In the genomic region with DNA sequence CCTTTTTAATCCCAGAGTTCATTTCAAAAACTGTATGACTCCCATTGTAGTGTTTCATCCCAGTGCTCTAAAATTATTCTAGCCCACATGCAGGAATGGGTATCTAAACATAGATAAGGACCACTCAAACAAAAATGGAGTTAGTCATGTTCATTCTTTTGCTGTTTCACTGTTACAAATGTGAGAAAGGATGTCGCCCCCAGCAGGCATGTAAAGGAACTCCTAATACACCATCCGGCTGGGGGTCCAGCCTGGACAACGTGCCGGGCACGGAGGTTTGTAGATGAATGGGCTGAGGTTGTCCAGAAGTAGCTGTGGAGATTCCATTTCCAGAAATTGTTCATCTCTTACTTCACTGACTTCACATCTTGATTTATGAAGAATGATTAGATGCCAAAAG, we compare ENCODE assay signal across 14 cellular contexts.
A peak's percentile ranks its signal among the peaks of the same experiment; 100 is the strongest.
DNase-seq lines count a peak whose midpoint lies in the region; ATAC-seq and TF ChIP-seq lines count a peak whose summit lies in the region.
"Had no signal": no experiment of that assay in that cellular context is flagged by ENCODE, and none has a peak within 500 bp of the region (broad histone marks: within the 10 kb centered on the region; RNA-seq: fewer than 3 reads in every experiment).

No MANE protein-coding gene starts in this region.

- DNase-seq in cardiac muscle cell (ENCODE audit: low read depth in 1 of 2, low spot score in 1 of 2) (peak; percentile 21 to 36), left ventricle myocardium inferior (no peak), epithelial cell of esophagus (ENCODE audit: low read depth) (no peak), stromal cell of bone marrow (ENCODE audit: low read depth) (peak; percentile 2)
- DNase-seq: naive thymus-derived CD8-positive, alpha-beta T cell; stimulated activated CD4-positive, alpha-beta T cell treated with anti-CD3 and anti-CD28 coated beads, Interleukin-4, amount 100 ng/mL, for 24 hours; SW 1271; thyroid gland had no signal

- H3K4me3 ChIP-seq in cardiac muscle cell = no peak overlapping the region
- no peak overlapping the region for H3K4me3 ChIP-seq in left ventricle myocardium inferior
- no peak overlapping the region for H3K4me3 ChIP-seq in OCI-LY1 (ENCODE audit: low read depth, low read length, poor library complexity, severe bottlenecking)
- no peak overlapping the region for H3K4me3 ChIP-seq in epithelial cell of esophagus (ENCODE audit: low read length)
- H3K4me3 ChIP-seq: thyroid gland had no signal

- H3F3A ChIP-seq in OCI-LY1 (ENCODE audit: insufficient read depth, low read length) = no peaks in the 10 kb centered on the region

- H3K9ac ChIP-seq in OCI-LY1 (ENCODE audit: low read length) = no peak overlapping the region

- intact Hi-C loops in left ventricle myocardium inferior (cut with micrococcal nuclease) = no loop called here

- no peak overlapping the region for H2AFZ ChIP-seq in OCI-LY1 (ENCODE audit: low read length)

- no peak overlapping the region for H3K4me2 ChIP-seq in OCI-LY1 (ENCODE audit: low read length)

- H4K20me1 ChIP-seq in OCI-LY1 (ENCODE audit: insufficient read depth, low read length) = no peaks in the 10 kb centered on the region

- H3K36me3 ChIP-seq in cardiac muscle cell (no peaks in the 10 kb centered on the region), left ventricle myocardium inferior (no peaks in the 10 kb centered on the region), OCI-LY1 (ENCODE audit: insufficient read depth, low read length) (no peaks in the 10 kb centered on the region)
- H3K36me3 ChIP-seq: thyroid gland had no signal

- H3K9me2 ChIP-seq in OCI-LY1 (ENCODE audit: low read depth, low read length) = no peaks in the 10 kb centered on the region

- TF ChIP-seq CTCF in cardiac muscle cell (IDR thresholded peaks at IDR 0.05; ENCODE audit: low read depth, low read length) (peak; percentile 36), left ventricle myocardium inferior (IDR thresholded peaks at IDR 0.05; ENCODE audit: borderline replicate concordance) (no peak), OCI-LY1 (IDR thresholded peaks at IDR 0.05; ENCODE audit: low read length) (peak; percentile 70), epithelial cell of esophagus (IDR thresholded peaks at IDR 0.05; ENCODE audit: insufficient read depth, low read depth, low read length, missing control alignments) (peak; percentile 13)

- ATAC-seq in GM21529 (IDR thresholded peaks at IDR 0.05; ENCODE audit: unreplicated experiment) (no peak), GM19452 (IDR thresholded peaks at IDR 0.05; ENCODE audit: unreplicated experiment) (no peak), GM18909 (IDR thresholded peaks at IDR 0.05; ENCODE audit: poor library complexity, unreplicated experiment) (no peak)
- ATAC-seq: naive thymus-derived CD8-positive, alpha-beta T cell had no signal

- H3K4me1 ChIP-seq in cardiac muscle cell (ENCODE audit: low read depth) = no peaks in the 10 kb centered on the region
- H3K4me1 ChIP-seq in left ventricle myocardium inferior = no peaks in the 10 kb centered on the region
- no peaks in the 10 kb centered on the region for H3K4me1 ChIP-seq in OCI-LY1 (ENCODE audit: insufficient read depth, low read length, severe bottlenecking)
- H3K4me1 ChIP-seq: Caco-2, thyroid gland had no signal

- no peaks in the 10 kb centered on the region for H3K79me2 ChIP-seq in OCI-LY1 (ENCODE audit: insufficient read depth, low read length)

- H3K27me3 ChIP-seq in cardiac muscle cell = no peaks in the 10 kb centered on the region
- H3K27me3 ChIP-seq in left ventricle myocardium inferior (ENCODE audit: low read depth) = no peaks in the 10 kb centered on the region
- H3K27me3 ChIP-seq in OCI-LY1 (ENCODE audit: insufficient read depth, low read length) = 0 out of 2 replicates have a peak, but pooled peaks cover 4% of the 10 kb centered on the region
- H3K27me3 ChIP-seq: thyroid gland had no signal

- H3K9me3 ChIP-seq in cardiac muscle cell (ENCODE audit: low read depth) = no peaks in the 10 kb centered on the region
- H3K9me3 ChIP-seq in left ventricle myocardium inferior (replicated peaks) = no peaks in the 10 kb centered on the region
- H3K9me3 ChIP-seq in OCI-LY1 (ENCODE audit: low read length) = no peaks in the 10 kb centered on the region
- H3K9me3 ChIP-seq: Caco-2, thyroid gland had no signal

- no peak overlapping the region for H3K27ac ChIP-seq in cardiac muscle cell
- no peak overlapping the region for H3K27ac ChIP-seq in left ventricle myocardium inferior (replicated peaks)
- no peak overlapping the region for H3K27ac ChIP-seq in OCI-LY1 (ENCODE audit: low read depth, low read length, poor library complexity, severe bottlenecking)
- H3K27ac ChIP-seq: HL-60, thyroid gland had no signal

Comparison
In these comparisons a context has a peak if more than half of its experiments do, and no peak if none do; other contexts are left out.
1. DNase-seq: peak in cardiac muscle cell (2 of 2) and stromal cell of bone marrow (single experiment); none in left ventricle myocardium inferior (single experiment) and epithelial cell of esophagus (single experiment).